In genomic region chr1:83508485-83509151, GRCh38 we compare ENCODE assay signal across 8 cellular contexts.
A peak's percentile ranks its signal among the peaks of the same experiment; 100 is the strongest.
DNase-seq lines count a peak whose midpoint lies in the region; ATAC-seq and TF ChIP-seq lines count a peak whose summit lies in the region.

No MANE protein-coding gene starts in this region.

- DNase-seq in PC-9 (no peak), coronary artery (ENCODE audit: low spot score) (no peak), sigmoid colon (no peak), NCI-H345 treated with DMSO at 0.1 percent for 48 hours (lab: John Stamatoyannopoulos, UW; ENCODE audit: unreplicated experiment) (no peak), NCI-H526 (lab: John Stamatoyannopoulos, UW) (no peak), DMS79 treated with DMSO at 0.1 percent for 48 hours (lab: John Stamatoyannopoulos, UW) (no peak)

- POLR2A ChIA-PET in PC-9 (lab: Charles Lee; ENCODE audit: unreplicated experiment), result no interaction called here

- peak; percentile 98 for ATAC-seq in GM18858 (IDR thresholded peaks at IDR 0.05; ENCODE audit: unreplicated experiment)
- peak; percentile 98 for ATAC-seq in HG02623 (IDR thresholded peaks at IDR 0.05; ENCODE audit: unreplicated experiment)

- H3K4me1 ChIP-seq in PC-9 (replicated peaks; ENCODE audit: insufficient read depth) (no peaks in the 10 kb centered on the region), sigmoid colon (peaks cover 0 to 46% (median 31%) of the 10 kb centered on the region in 4 donors)

- TF ChIP-seq POLR2A in sigmoid colon (IDR thresholded peaks at IDR 0.05), result no peak

- no peaks in the 10 kb centered on the region for H3K79me2 ChIP-seq in PC-9 (ENCODE audit: low read depth)

- BruUV-seq in PC-9 (replicated peaks; lab: Mats Ljungman, UMichigan), result no TSS peak

- no peak for TF ChIP-seq CTCF in PC-9 (conservative IDR thresholded peaks at IDR 0.05)
- TF ChIP-seq CTCF in coronary artery (IDR thresholded peaks at IDR 0.05), result no peak
- no peak for TF ChIP-seq CTCF in sigmoid colon (IDR thresholded peaks at IDR 0.05)

- H3K27me3 ChIP-seq in PC-9 (ENCODE audit: insufficient read depth, low read depth) (no peaks in the 10 kb centered on the region), sigmoid colon (no peaks in the 10 kb centered on the region)

- intact Hi-C loops in PC-9 (cut with micrococcal nuclease; ENCODE audit: unreplicated experiment), result no loop called here
- intact Hi-C loops in sigmoid colon (cut with DNase I), result no loop called here

- H3K27ac ChIP-seq in PC-9 (no peak overlapping the region), coronary artery (peak overlapping the region; percentile 14 to 58), sigmoid colon (peak overlapping the region in 3 of 4 donors; percentile 28 to 60 (median 47))

- H3K9me2 ChIP-seq in PC-9 (ENCODE audit: insufficient read depth), result no peaks in the 10 kb centered on the region

- CTCF ChIA-PET in PC-9 (lab: Charles Lee), result no interaction called here

- no peak for TF ChIP-seq EP300 in sigmoid colon (IDR thresholded peaks at IDR 0.05)

- H3K4me2 ChIP-seq in PC-9, result peak overlapping the region; percentile 8; the same call in 1 of the 2 replicates

- no peak overlapping the region for H2AFZ ChIP-seq in PC-9

- no peak overlapping the region for H3K4me3 ChIP-seq in PC-9
- peak overlapping the region; percentile 14 for H3K4me3 ChIP-seq in coronary artery
- H3K4me3 ChIP-seq in sigmoid colon, result no peak overlapping the region

- no peaks in the 10 kb centered on the region for H3F3A ChIP-seq in PC-9 (ENCODE audit: insufficient read depth, low read depth)

- no peaks in the 10 kb centered on the region for H4K20me1 ChIP-seq in PC-9 (ENCODE audit: insufficient read depth)

- no peaks in the 10 kb centered on the region for H3K9me3 ChIP-seq in PC-9 (ENCODE audit: insufficient read depth, low read depth)
- no peaks in the 10 kb centered on the region for H3K9me3 ChIP-seq in sigmoid colon

- 10 to 15% methylated on average over 3 of the region's 3 CpGs for WGBS in sigmoid colon, 2 donors

- no peaks in the 10 kb centered on the region for H3K36me3 ChIP-seq in PC-9 (ENCODE audit: low read depth)
- H3K36me3 ChIP-seq in sigmoid colon, result no peaks in the 10 kb centered on the region
